Comparison of ENCODE assay signal across 9 cellular contexts in genomic region chr2:177242136-177242987, GRCh38. TPM values are rescaled to one million over a fixed set of nuclear protein-coding genes. Genes with fewer than 3 reads are reported as not detected.
DNase-seq lines count a peak whose midpoint lies in the region; ATAC-seq, FAIRE-seq and TF ChIP-seq lines count a peak whose summit lies in the region.
"Had no signal": no experiment of that assay in that cellular context is flagged by ENCODE, and none has a peak within 500 bp of the region (broad histone marks: within the 10 kb centered on the region; RNA-seq: fewer than 3 reads in every experiment).

No MANE protein-coding gene starts in this region.

- peaks cover 6% of the 10 kb centered on the region for H3K9me3 Mint-ChIP-seq in neural progenitor cell

- FAIRE-seq in GM12892 (lab: Jason Lieb, UNC): peak; percentile 44
- FAIRE-seq: H1 had no signal

- DNase-seq in GM12892 (ENCODE audit: insufficient read length) (no peak), SW480 (ENCODE audit: low spot score) (peak; percentile 88), neural progenitor cell (ENCODE audit: low spot score) (no peak), HuH-7.5 (ENCODE audit: low spot score) (no peak), erythroblast (lab: John Stamatoyannopoulos, UW) (no peak)

- no peaks in the 10 kb centered on the region for H3K9me3 ChIP-seq in neural progenitor cell (ENCODE audit: low read depth)

- H3K36me3 Mint-ChIP-seq in neural progenitor cell: peaks cover 5% of the 10 kb centered on the region

- H3K4me3 Mint-ChIP-seq in neural progenitor cell: no peak overlapping the region

- ATAC-seq in esophagus mucosa (peak; percentile 76), HG02678 (IDR thresholded peaks at IDR 0.05; ENCODE audit: unreplicated experiment) (no peak)

- H3K9ac ChIP-seq in neural progenitor cell: no peak overlapping the region

- H3K27me3 ChIP-seq in ACC112 (ENCODE audit: insufficient read depth, low read length) (no peaks in the 10 kb centered on the region), neural progenitor cell (no peaks in the 10 kb centered on the region)

- no peak for TF ChIP-seq CTCF in neural progenitor cell (IDR thresholded peaks at IDR 0.05)

- H3K79me2 ChIP-seq in ACC112 (ENCODE audit: control insufficient read depth, insufficient read depth, low read length, unreplicated experiment): peaks cover 93% of the 10 kb centered on the region
- H3K79me2 ChIP-seq in neural progenitor cell (ENCODE audit: low read depth): peaks cover 95% of the 10 kb centered on the region

- H3K4me3 ChIP-seq in ACC112 (ENCODE audit: low read depth, low read length) (peak overlapping the region; percentile 65), neural progenitor cell (no peak overlapping the region)

- peak overlapping the region; percentile 2 for H3K27ac Mint-ChIP-seq in neural progenitor cell

- TF ChIP-seq POLR2A in GM12892 (IDR thresholded peaks at IDR 0.05; ENCODE audit: low read depth, low read length): no peak
- TF ChIP-seq POLR2A in erythroblast (IDR thresholded peaks at IDR 0.05; ENCODE audit: low read length): no peak

- peaks cover 72% of the 10 kb centered on the region for H3K4me1 ChIP-seq in ACC112 (ENCODE audit: control insufficient read depth, insufficient read depth, low read length, unreplicated experiment)
- peaks cover 12% of the 10 kb centered on the region for H3K4me1 ChIP-seq in neural progenitor cell

- H3K4me1 Mint-ChIP-seq in neural progenitor cell: peaks cover 36% of the 10 kb centered on the region

- no peaks in the 10 kb centered on the region for H3K27me3 Mint-ChIP-seq in neural progenitor cell (ENCODE audit: insufficient read depth, low read depth)

- H2AFZ ChIP-seq in ACC112 (ENCODE audit: low read length, unreplicated experiment) (no peak overlapping the region), neural progenitor cell (replicated peaks) (no peak overlapping the region)

- H4K20me1 ChIP-seq in neural progenitor cell (ENCODE audit: low read depth): peaks cover 8% of the 10 kb centered on the region

- H3K4me2 ChIP-seq in neural progenitor cell: no peak overlapping the region

- peaks cover 2% of the 10 kb centered on the region for H3F3A ChIP-seq in neural progenitor cell (ENCODE audit: low read depth)

- H3K36me3 ChIP-seq in ACC112 (ENCODE audit: insufficient read depth, low read length) (no peaks in the 10 kb centered on the region), neural progenitor cell (no peaks in the 10 kb centered on the region)

- H3K27ac ChIP-seq in ACC112 (ENCODE audit: low read depth, low read length) (peak overlapping the region; percentile 99), neural progenitor cell (no peak overlapping the region)

RNA-seq across cellular contexts. Expression of gene NFE2L2, which starts 22.2 kb away (rescaled TPM):
- 26.9 TPM for polyA plus RNA-seq in GM12892 (2012; ENCODE audit: missing spikeins)
- total RNA-seq in esophagus mucosa: 179 TPM
- total RNA-seq in neural progenitor cell (ENCODE audit: low replicate concordance): 13.9 and 17.7 TPM in 2 replicates

RNA-seq across cellular contexts. Expression of gene HNRNPA3, which starts 29.8 kb away (rescaled TPM):
- polyA plus RNA-seq in GM12892 (2012; ENCODE audit: missing spikeins): 303 TPM
- total RNA-seq in esophagus mucosa (142 TPM), neural progenitor cell (ENCODE audit: low replicate concordance) (85.0 and 107 TPM in 2 replicates)
